8 cellular contexts compared by ENCODE assay signal in genomic region chr22:46149998-46150549, GRCh38. TPM values are rescaled to one million over a fixed set of nuclear protein-coding genes. Genes with fewer than 3 reads are reported as not detected.
A peak's percentile ranks its signal among the peaks of the same experiment; 100 is the strongest.
DNase-seq lines count a peak whose midpoint lies in the region; ATAC-seq and TF ChIP-seq lines count a peak whose summit lies in the region.

PPARA (plus strand) TSS chr22:46150526; CDS start chr22:46198384, 47,858 bp downstream.

- peaks cover 18% of the 10 kb centered on the region for H3K4me1 ChIP-seq in OCI-LY3 (ENCODE audit: low read length)

- peak within 1 kb of the TSS; percentile 84 for H3K4me3 ChIP-seq in OCI-LY3 (ENCODE audit: low read length)

- TF ChIP-seq POLR2A in erythroblast (IDR thresholded peaks at IDR 0.05; ENCODE audit: low read length), result no peak

- H3K27ac ChIP-seq in OCI-LY3 (ENCODE audit: low read length), result peak within 1 kb of the TSS; percentile 63

- peaks cover 6% of the 10 kb centered on the region for H3K36me3 ChIP-seq in OCI-LY3 (replicated peaks; ENCODE audit: low read depth, low read length)

- peak within 1 kb of the TSS; percentile 72; the same call in 1 of the 2 replicates for H2AFZ ChIP-seq in OCI-LY3 (ENCODE audit: low read depth, low read length)

- TF ChIP-seq CTCF in OCI-LY3 (IDR thresholded peaks at IDR 0.05; ENCODE audit: low read depth, low read length), result no peak

- H3K9ac ChIP-seq in OCI-LY3 (ENCODE audit: low read length), result peak within 1 kb of the TSS; percentile 84

- DNase-seq in AG20443 (ENCODE audit: low spot score) (peak; percentile 100), erythroblast (lab: John Stamatoyannopoulos, UW) (peak; percentile 86 to 92), mucosa of gallbladder (ENCODE audit: low spot score) (peak; percentile 92)
- DNase-seq in activated T-cell treated with anti-CD3 and anti-CD28 coated beads, Interleukin-2, amount 50 U/mL, for 1 hour, result peak; percentile 90
- peak; percentile 85 for DNase-seq in stimulated activated CD8-positive, alpha-beta memory T cell treated with anti-CD3 and anti-CD28 coated beads, Interleukin-4, amount 100 ng/mL, for 24 hours (ENCODE audit: low read depth)

- H3K27me3 ChIP-seq in OCI-LY3 (ENCODE audit: low read depth, low read length), result peaks cover 34% of the 10 kb centered on the region

- no peaks in the 10 kb centered on the region for H3K9me3 ChIP-seq in OCI-LY3 (ENCODE audit: insufficient read depth, low read length)

- peak within 1 kb of the TSS; percentile 88 for H3K4me2 ChIP-seq in OCI-LY3 (ENCODE audit: low read length)

- H4K20me1 ChIP-seq in OCI-LY3 (ENCODE audit: insufficient read depth, low read length), result no peaks in the 10 kb centered on the region

- peaks cover 19% of the 10 kb centered on the region for H3K79me2 ChIP-seq in OCI-LY3 (ENCODE audit: low read length)

- ATAC-seq in GM19025 (IDR thresholded peaks at IDR 0.05; ENCODE audit: low read depth, unreplicated experiment), result peak; percentile 72
- peak; percentile 72 for ATAC-seq in HG03280 (IDR thresholded peaks at IDR 0.05; ENCODE audit: unreplicated experiment)

RNA-seq across cellular contexts. Expression of gene PPARA, which starts in this region (rescaled TPM):
- total RNA-seq in mucosa of gallbladder, result 51.3 TPM

Comparison
In these comparisons a context has a peak if more than half of its experiments do, and no peak if none do; other contexts are left out.
1. Peak in every context shown above with its lines: DNase-seq, ATAC-seq, H3K4me3 ChIP-seq and H3K27ac ChIP-seq.